22 cellular contexts compared by ENCODE assay signal in the genomic region with DNA sequence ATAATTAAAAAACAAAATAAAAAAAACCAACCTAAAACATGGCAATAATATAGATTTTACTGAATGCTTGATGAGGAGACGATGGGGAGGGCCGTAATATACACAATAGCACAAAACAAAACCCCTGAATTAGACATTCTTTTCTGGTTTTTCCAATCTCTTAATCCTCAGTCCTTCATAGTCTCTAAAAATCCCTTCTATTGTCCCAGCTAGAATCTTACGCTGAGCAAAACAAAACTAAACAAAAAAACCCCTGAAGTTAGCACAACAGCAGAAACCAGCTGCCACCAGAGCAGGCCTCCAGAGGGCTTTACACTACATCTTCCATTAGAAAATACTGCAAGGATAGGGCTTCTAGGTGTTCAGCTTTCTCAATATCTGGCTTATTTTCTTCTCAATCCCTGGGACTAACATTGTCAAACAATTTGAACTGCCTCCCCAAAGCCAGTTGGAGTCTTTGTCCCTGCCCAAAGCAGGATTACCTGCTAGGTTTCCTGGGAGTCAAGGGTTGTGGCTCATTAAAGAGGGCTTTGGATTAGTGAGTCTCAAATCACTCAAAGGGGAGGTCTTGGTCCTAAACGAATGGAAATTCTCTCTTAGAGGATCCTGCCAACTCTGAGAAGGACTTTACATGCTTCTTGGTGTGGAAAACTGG. TPM values are rescaled to one million over a fixed set of nuclear protein-coding genes. Genes with fewer than 3 reads are reported as not detected.
DNase-seq lines count a peak whose midpoint lies in the region; ATAC-seq and TF ChIP-seq lines count a peak whose summit lies in the region.
"Had no signal": no experiment of that assay in that cellular context is flagged by ENCODE, and none has a peak within 500 bp of the region (broad histone marks: within the 10 kb centered on the region; RNA-seq: fewer than 3 reads in every experiment).

No MANE protein-coding gene starts in this region.

- intact Hi-C loops in posterior cingulate gyrus (cut with DNase I), result no loop called here

- no peaks in the 10 kb centered on the region for H3K9me3 Mint-ChIP-seq in CD4-positive, CD25-positive, alpha-beta regulatory T cell
- no peaks in the 10 kb centered on the region; the same call in 2 of the 3 replicates for H3K9me3 Mint-ChIP-seq in GM23338
- no peaks in the 10 kb centered on the region for H3K9me3 Mint-ChIP-seq in activated naive CD8-positive, alpha-beta T cell treated with anti-CD3 and anti-CD28 coated beads, Interleukin-2, amount 10 ng/mL, durations not matched to agents 7 days and 5 days
- no peaks in the 10 kb centered on the region for H3K9me3 Mint-ChIP-seq in natural killer cell treated with Interleukin-12 subunit alpha and Interleukin-12 subunit beta and Interleukin-15 and Interleukin-18, amount 100 ng/mL, for 72 hours
- H3K9me3 Mint-ChIP-seq: mesothelial cell of epicardium had no signal

- no peak for ATAC-seq in CD4-positive, CD25-positive, alpha-beta regulatory T cell (ENCODE audit: low read depth in 2 of 2)
- ATAC-seq in GM23338, result no peak
- ATAC-seq in activated naive CD8-positive, alpha-beta T cell treated with anti-CD3 and anti-CD28 coated beads, Interleukin-2, amount 10 ng/mL, durations not matched to agents 7 days and 5 days (ENCODE audit: low read depth), result no peak
- no peak for ATAC-seq in natural killer cell treated with Interleukin-12 subunit alpha and Interleukin-12 subunit beta and Interleukin-15 and Interleukin-18, amount 100 ng/mL, for 72 hours
- ATAC-seq: foreskin keratinocyte, HCT116, left cardiac atrium, PC-3 had no signal

- H3K4me3 ChIP-seq in CD4-positive, CD25-positive, alpha-beta regulatory T cell (ENCODE audit: low read depth, low read length), result no peak overlapping the region
- no peak overlapping the region for H3K4me3 ChIP-seq in GM23338
- H3K4me3 ChIP-seq: ascending aorta, ovary, thoracic aorta had no signal

- no peaks in the 10 kb centered on the region for H4K20me1 ChIP-seq in GM23338 (replicated peaks; ENCODE audit: insufficient read depth)

- peaks cover 22% of the 10 kb centered on the region for H3K79me2 ChIP-seq in GM23338 (replicated peaks; ENCODE audit: insufficient read depth)

- peaks cover 4% of the 10 kb centered on the region for H3K27me3 ChIP-seq in CD4-positive, CD25-positive, alpha-beta regulatory T cell (ENCODE audit: control insufficient read depth, insufficient read depth, low read length)
- no peaks in the 10 kb centered on the region for H3K27me3 ChIP-seq in GM23338 (ENCODE audit: insufficient read depth)
- H3K27me3 ChIP-seq: ascending aorta, BE2C, ovary had no signal

- peaks cover 35% of the 10 kb centered on the region for H3K27me3 Mint-ChIP-seq in CD4-positive, CD25-positive, alpha-beta regulatory T cell
- H3K27me3 Mint-ChIP-seq in GM23338 (ENCODE audit: insufficient read depth, low read depth, poor library complexity), result peaks cover 22% of the 10 kb centered on the region
- H3K27me3 Mint-ChIP-seq in activated naive CD8-positive, alpha-beta T cell treated with anti-CD3 and anti-CD28 coated beads, Interleukin-2, amount 10 ng/mL, durations not matched to agents 7 days and 5 days, result peaks cover 20% of the 10 kb centered on the region
- H3K27me3 Mint-ChIP-seq in natural killer cell treated with Interleukin-12 subunit alpha and Interleukin-12 subunit beta and Interleukin-15 and Interleukin-18, amount 100 ng/mL, for 72 hours, result peaks cover 9% of the 10 kb centered on the region in 2 donors

- peaks cover 15% of the 10 kb centered on the region; the same call in 1 of the 2 replicates for H3F3A ChIP-seq in GM23338 (replicated peaks; ENCODE audit: low read depth)

- no peaks in the 10 kb centered on the region for H3K9me3 ChIP-seq in CD4-positive, CD25-positive, alpha-beta regulatory T cell (ENCODE audit: control insufficient read depth in 2 of 2, low read length in 2 of 2)
- H3K9me3 ChIP-seq: ascending aorta, BE2C, ovary, thoracic aorta had no signal

- H3K36me3 ChIP-seq in CD4-positive, CD25-positive, alpha-beta regulatory T cell (ENCODE audit: control insufficient read depth, insufficient read depth, low read length), result no peaks in the 10 kb centered on the region
- no peaks in the 10 kb centered on the region; the same call in 1 of the 2 replicates for H3K36me3 ChIP-seq in GM23338 (ENCODE audit: insufficient read depth)
- H3K36me3 ChIP-seq: BE2C, ovary, thoracic aorta had no signal

- H3K36me3 Mint-ChIP-seq in CD4-positive, CD25-positive, alpha-beta regulatory T cell, result peaks cover 5% of the 10 kb centered on the region
- peaks cover 14% of the 10 kb centered on the region; the same call in 2 of the 3 replicates for H3K36me3 Mint-ChIP-seq in GM23338 (ENCODE audit: low read depth)
- H3K36me3 Mint-ChIP-seq in activated naive CD8-positive, alpha-beta T cell treated with anti-CD3 and anti-CD28 coated beads, Interleukin-2, amount 10 ng/mL, durations not matched to agents 7 days and 5 days, result peaks cover 6% of the 10 kb centered on the region
- H3K36me3 Mint-ChIP-seq in natural killer cell treated with Interleukin-12 subunit alpha and Interleukin-12 subunit beta and Interleukin-15 and Interleukin-18, amount 100 ng/mL, for 72 hours, result peaks cover 6% of the 10 kb centered on the region

- H3K9me2 ChIP-seq in GM23338 (ENCODE audit: insufficient read depth), result no peaks in the 10 kb centered on the region

- H3K27ac ChIP-seq in CD4-positive, CD25-positive, alpha-beta regulatory T cell (ENCODE audit: insufficient read depth, low read length, poor library complexity, severe bottlenecking), result no peak overlapping the region
- H3K27ac ChIP-seq in GM23338 (ENCODE audit: low read depth), result no peak overlapping the region
- H3K27ac ChIP-seq: ascending aorta, foreskin keratinocyte, ovary, thoracic aorta had no signal

- peak overlapping the region; percentile 59; the same call in 1 of the 2 replicates for H2AFZ ChIP-seq in GM23338

- H3K4me1 Mint-ChIP-seq in CD4-positive, CD25-positive, alpha-beta regulatory T cell, result peaks cover 7 to 38% (median 19%) of the 10 kb centered on the region in 4 donors
- peaks cover 27% of the 10 kb centered on the region for H3K4me1 Mint-ChIP-seq in GM23338
- peaks cover 20% of the 10 kb centered on the region for H3K4me1 Mint-ChIP-seq in activated naive CD8-positive, alpha-beta T cell treated with anti-CD3 and anti-CD28 coated beads, Interleukin-2, amount 10 ng/mL, durations not matched to agents 7 days and 5 days
- H3K4me1 Mint-ChIP-seq in natural killer cell treated with Interleukin-12 subunit alpha and Interleukin-12 subunit beta and Interleukin-15 and Interleukin-18, amount 100 ng/mL, for 72 hours (ENCODE audit: low read depth in 2 of 2), result peaks cover 20 to 30% of the 10 kb centered on the region in 2 donors

- no peak for TF ChIP-seq CTCF in GM23338 (conservative IDR thresholded peaks at IDR 0.05; ENCODE audit: low read depth in 2 of 2)

- H3K4me2 ChIP-seq in GM23338, result no peak overlapping the region

- peaks cover 16% of the 10 kb centered on the region for H3K4me1 ChIP-seq in CD4-positive, CD25-positive, alpha-beta regulatory T cell (ENCODE audit: control insufficient read depth, insufficient read depth, low read length, poor library complexity, severe bottlenecking)
- peaks cover 17% of the 10 kb centered on the region; the same call in 1 of the 2 replicates for H3K4me1 ChIP-seq in GM23338 (ENCODE audit: insufficient read depth)
- H3K4me1 ChIP-seq: BE2C, foreskin keratinocyte had no signal

- H3K4me3 Mint-ChIP-seq in CD4-positive, CD25-positive, alpha-beta regulatory T cell, result peak overlapping the region; percentile 68 to 98 (median 95)
- H3K4me3 Mint-ChIP-seq in GM23338, result no peak overlapping the region; the same call in 2 of the 3 replicates
- no peak overlapping the region for H3K4me3 Mint-ChIP-seq in activated naive CD8-positive, alpha-beta T cell treated with anti-CD3 and anti-CD28 coated beads, Interleukin-2, amount 10 ng/mL, durations not matched to agents 7 days and 5 days
- peak overlapping the region; percentile 99 for H3K4me3 Mint-ChIP-seq in natural killer cell treated with Interleukin-12 subunit alpha and Interleukin-12 subunit beta and Interleukin-15 and Interleukin-18, amount 100 ng/mL, for 72 hours
- H3K4me3 Mint-ChIP-seq: mesothelial cell of epicardium had no signal

- peak overlapping the region in 1 of 3 donors; percentile 97 for H3K27ac Mint-ChIP-seq in CD4-positive, CD25-positive, alpha-beta regulatory T cell
- H3K27ac Mint-ChIP-seq in GM23338, result no peak overlapping the region
- H3K27ac Mint-ChIP-seq in activated naive CD8-positive, alpha-beta T cell treated with anti-CD3 and anti-CD28 coated beads, Interleukin-2, amount 10 ng/mL, durations not matched to agents 7 days and 5 days, result peak overlapping the region; percentile 71
- peak overlapping the region; percentile 90 to 97 for H3K27ac Mint-ChIP-seq in natural killer cell treated with Interleukin-12 subunit alpha and Interleukin-12 subunit beta and Interleukin-15 and Interleukin-18, amount 100 ng/mL, for 72 hours
- H3K27ac Mint-ChIP-seq: mesothelial cell of epicardium had no signal

- DNase-seq in CD4-positive, CD25-positive, alpha-beta regulatory T cell, result no peak
- DNase-seq in GM23338 (ENCODE audit: low spot score) (no peak), occipital lobe (lab: John Stamatoyannopoulos, UW) (no peak), NCI-H1930 (lab: John Stamatoyannopoulos, UW) (no peak), posterior cingulate gyrus (no peak)
- DNase-seq in activated naive CD8-positive, alpha-beta T cell treated with anti-CD3 and anti-CD28 coated beads, Interleukin-2, amount 10 ng/mL, durations not matched to agents 7 days and 5 days, result no peak
- DNase-seq in natural killer cell treated with Interleukin-12 subunit alpha and Interleukin-12 subunit beta and Interleukin-15 and Interleukin-18, amount 100 ng/mL, for 72 hours (ENCODE audit: low spot score), result no peak
- DNase-seq: activated T-cell treated with anti-CD3 and anti-CD28 coated beads, Interleukin-2, amount 50 U/mL, for 48 hours; BE2C; foreskin keratinocyte; NCI-H1092; NCI-H2107; NCI-H524 treated with DMSO at 0.1 percent for 48 hours; ovary; PC-3 had no signal

- POLR2A ChIA-PET in activated naive CD8-positive, alpha-beta T cell treated with anti-CD3 and anti-CD28 coated beads, Interleukin-2, amount 10 ng/mL, durations not matched to agents 7 days and 5 days (lab: Charles Lee), result interaction anchor here (2.0 kb wide), 1 partner anchor 126 kb away, joined by 8 read pairs; a partner anchor contains a TSS

RNA-seq across cellular contexts. Expression of a gene that starts 2.1 kb away (rescaled TPM):
- 21.0 TPM for total RNA-seq in CD4-positive, CD25-positive, alpha-beta regulatory T cell
- polyA plus RNA-seq in CD4-positive, CD25-positive, alpha-beta regulatory T cell, result 10 to 100 TPM; 27.5 to 38.3 (median 37.4) TPM
- total RNA-seq in GM23338 (2014; rRNA removed; shearing (Covaris generic)), result 53.6 and 58.3 TPM in 2 replicates
- 28.7 and 31.8 TPM in 2 replicates for polyA plus RNA-seq in GM23338 (2016; fragmentation: Nextera tagmentation; extraction: Ambion mirVana)
- total RNA-seq in activated naive CD8-positive, alpha-beta T cell treated with anti-CD3 and anti-CD28 coated beads, Interleukin-2, amount 10 ng/mL, durations not matched to agents 7 days and 5 days, result 10 to 100 TPM; 32.2 to 32.9 TPM
- 10 to 100 TPM; 16.6 to 32.5 TPM for total RNA-seq in natural killer cell treated with Interleukin-12 subunit alpha and Interleukin-12 subunit beta and Interleukin-15 and Interleukin-18, amount 100 ng/mL, for 72 hours
- total RNA-seq in occipital lobe, result 1.6 TPM

RNA-seq across cellular contexts. Expression of a gene that starts 8.4 kb away (rescaled TPM):
- total RNA-seq in CD4-positive, CD25-positive, alpha-beta regulatory T cell, result not detected
- polyA plus RNA-seq in CD4-positive, CD25-positive, alpha-beta regulatory T cell, result not detected
- 1.9 and 3.0 TPM in 2 replicates for total RNA-seq in GM23338 (2014; rRNA removed; shearing (Covaris generic))
- 1.8 and 1.9 TPM in 2 replicates for polyA plus RNA-seq in GM23338 (2016; fragmentation: Nextera tagmentation; extraction: Ambion mirVana)
- not detected for total RNA-seq in activated naive CD8-positive, alpha-beta T cell treated with anti-CD3 and anti-CD28 coated beads, Interleukin-2, amount 10 ng/mL, durations not matched to agents 7 days and 5 days
- not detected for total RNA-seq in natural killer cell treated with Interleukin-12 subunit alpha and Interleukin-12 subunit beta and Interleukin-15 and Interleukin-18, amount 100 ng/mL, for 72 hours
- 4.2 TPM for total RNA-seq in occipital lobe
- total RNA-seq: foreskin keratinocyte, SK-MEL-5 had no signal

RNA-seq across cellular contexts. Expression of a gene that starts 14.3 kb away (rescaled TPM):
- not detected for total RNA-seq in CD4-positive, CD25-positive, alpha-beta regulatory T cell
- polyA plus RNA-seq in CD4-positive, CD25-positive, alpha-beta regulatory T cell, result not detected
- 0.03 TPM in 1 of 2 replicates, not detected in the other for total RNA-seq in GM23338 (2014; rRNA removed; shearing (Covaris generic))
- not detected in 2 replicates for polyA plus RNA-seq in GM23338 (2016; fragmentation: Nextera tagmentation; extraction: Ambion mirVana)
- total RNA-seq in activated naive CD8-positive, alpha-beta T cell treated with anti-CD3 and anti-CD28 coated beads, Interleukin-2, amount 10 ng/mL, durations not matched to agents 7 days and 5 days, result not detected
- total RNA-seq in natural killer cell treated with Interleukin-12 subunit alpha and Interleukin-12 subunit beta and Interleukin-15 and Interleukin-18, amount 100 ng/mL, for 72 hours, result not detected
- not detected for total RNA-seq in occipital lobe
- total RNA-seq: ascending aorta, foreskin keratinocyte, left cardiac atrium, mesothelial cell of epicardium, PC-3, SK-MEL-5, skeletal muscle tissue had no signal
- polyA plus RNA-seq: foreskin keratinocyte, ovary had no signal

RNA-seq across cellular contexts. Expression of a gene that starts 15.3 kb away (rescaled TPM):
- 10.1 TPM for total RNA-seq in CD4-positive, CD25-positive, alpha-beta regulatory T cell
- 1 to 10 TPM in 3 of 4 donors, under 1 TPM in 1; 0.37 to 1.6 (median 1.5) TPM for polyA plus RNA-seq in CD4-positive, CD25-positive, alpha-beta regulatory T cell
- 79.5 and 139 TPM in 2 replicates for total RNA-seq in GM23338 (2014; rRNA removed; shearing (Covaris generic))
- polyA plus RNA-seq in GM23338 (2016; fragmentation: Nextera tagmentation; extraction: Ambion mirVana), result 7.8 and 8.9 TPM in 2 replicates
- 1 to 10 TPM; 2.4 to 2.9 TPM for total RNA-seq in activated naive CD8-positive, alpha-beta T cell treated with anti-CD3 and anti-CD28 coated beads, Interleukin-2, amount 10 ng/mL, durations not matched to agents 7 days and 5 days
- total RNA-seq in natural killer cell treated with Interleukin-12 subunit alpha and Interleukin-12 subunit beta and Interleukin-15 and Interleukin-18, amount 100 ng/mL, for 72 hours, result 1 to 10 TPM in 1 of 2 donors, under 1 TPM in 1; 0.74 to 1.7 TPM
- 10.6 TPM for total RNA-seq in occipital lobe

RNA-seq across cellular contexts. Expression of a gene that starts 49.3 kb away (rescaled TPM):
- total RNA-seq in CD4-positive, CD25-positive, alpha-beta regulatory T cell, result 1.6 TPM
- under 1 TPM in 1 of 4 donors, not detected in 3; 0.22 TPM for polyA plus RNA-seq in CD4-positive, CD25-positive, alpha-beta regulatory T cell
- total RNA-seq in GM23338 (2014; rRNA removed; shearing (Covaris generic)), result 4.9 and 6.6 TPM in 2 replicates
- 5.0 and 5.9 TPM in 2 replicates for polyA plus RNA-seq in GM23338 (2016; fragmentation: Nextera tagmentation; extraction: Ambion mirVana)
- total RNA-seq in activated naive CD8-positive, alpha-beta T cell treated with anti-CD3 and anti-CD28 coated beads, Interleukin-2, amount 10 ng/mL, durations not matched to agents 7 days and 5 days, result under 1 TPM; 0.62 to 0.83 TPM
- total RNA-seq in natural killer cell treated with Interleukin-12 subunit alpha and Interleukin-12 subunit beta and Interleukin-15 and Interleukin-18, amount 100 ng/mL, for 72 hours, result not detected
- 1.6 TPM for total RNA-seq in occipital lobe
- total RNA-seq: ascending aorta had no signal

Comparison
In these comparisons a context has a peak if more than half of its experiments do, and no peak if none do; other contexts are left out.
1. H3K4me3 Mint-ChIP-seq: peak in CD4-positive, CD25-positive, alpha-beta regulatory T cell (4 of 4) and natural killer cell treated with Interleukin-12 subunit alpha and Interleukin-12 subunit beta and Interleukin-15 and Interleukin-18, amount 100 ng/mL, for 72 hours (single experiment); none in GM23338 (single experiment) and activated naive CD8-positive, alpha-beta T cell treated with anti-CD3 and anti-CD28 coated beads, Interleukin-2, amount 10 ng/mL, durations not matched to agents 7 days and 5 days (single experiment).